Comparison of ENCODE assay signal across 12 cellular contexts in the genomic region with DNA sequence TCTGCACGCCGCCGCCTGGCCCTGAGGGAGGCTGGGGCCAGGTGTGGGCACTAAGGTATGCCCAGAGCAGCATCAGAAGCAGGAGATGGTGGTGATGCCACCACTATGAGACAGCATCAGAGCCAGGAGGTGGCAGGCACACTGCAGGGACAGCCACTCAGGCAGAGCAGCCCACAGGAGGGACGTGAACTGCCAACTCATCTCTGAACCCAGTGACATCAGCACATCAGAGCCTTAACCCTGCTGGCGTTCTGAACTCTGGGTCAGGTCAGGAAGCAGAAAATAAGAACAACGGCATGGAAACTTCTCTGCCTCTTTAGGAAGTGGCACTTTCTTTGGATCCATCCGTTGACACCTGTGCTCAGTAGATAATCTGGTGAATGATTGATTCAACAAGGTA. TPM values are rescaled to one million over a fixed set of nuclear protein-coding genes. Genes with fewer than 3 reads are reported as not detected.
DNase-seq lines count a peak whose midpoint lies in the region; ATAC-seq, FAIRE-seq and TF ChIP-seq lines count a peak whose summit lies in the region.
"Had no signal": no experiment of that assay in that cellular context is flagged by ENCODE, and none has a peak within 500 bp of the region (broad histone marks: within the 10 kb centered on the region; RNA-seq: fewer than 3 reads in every experiment).

No MANE protein-coding gene starts in this region.

- peak overlapping the region in 1 of 11 experiments; percentile 52; a peak in 1 of 22 replicates for H3K27ac ChIP-seq in BLaER1 treated with 17β-estradiol and CSF1 and Interleukin-3, amounts not matched to agents 10 nM and 100 nM
- H3K27ac ChIP-seq in GM12878 (ENCODE audit: control insufficient read depth, insufficient read depth) (no peak overlapping the region), breast epithelium (no peak overlapping the region), hepatocyte (no peak overlapping the region)
- H3K27ac ChIP-seq: heart right ventricle had no signal

- TF ChIP-seq POLR2A in GM12891 (IDR thresholded peaks at IDR 0.05; ENCODE audit: low read depth, low read length) (no peak), GM12878 (IDR thresholded peaks at IDR 0.05; ENCODE audit: low read depth, low read length) (no peak), breast epithelium (IDR thresholded peaks at IDR 0.05) (no peak), H54 (IDR thresholded peaks at IDR 0.05; ENCODE audit: low read depth, low read length) (no peak)

- peaks cover 7 to 35% (median 24%) of the 10 kb centered on the region in 10 experiments; a peak in 18 of 20 replicates for H3K4me1 ChIP-seq in BLaER1 treated with 17β-estradiol and CSF1 and Interleukin-3, amounts not matched to agents 10 nM and 100 nM
- H3K4me1 ChIP-seq in GM12878 (ENCODE audit: control insufficient read depth, insufficient read depth, low read length) (peaks cover 5% of the 10 kb centered on the region), breast epithelium (no peaks in the 10 kb centered on the region), hepatocyte (ENCODE audit: insufficient read depth) (no peaks in the 10 kb centered on the region)
- H3K4me1 ChIP-seq: heart right ventricle had no signal

- SMC1A ChIA-PET in GM12878 (lab: Charles Lee; ENCODE audit: uncharacterized antibody, unreplicated experiment) = no interaction called here

- H3K9ac ChIP-seq in BLaER1 treated with 17β-estradiol and CSF1 and Interleukin-3, amounts not matched to agents 10 nM and 100 nM = peak overlapping the region in 2 of 11 experiments; percentile 0 to 13; a peak in 1 of 22 replicates
- H3K9ac ChIP-seq in GM12878 (ENCODE audit: control insufficient read depth, insufficient read depth, low read length) = no peak overlapping the region

- H3K4me2 ChIP-seq in BLaER1 treated with 17β-estradiol and CSF1 and Interleukin-3, amounts not matched to agents 10 nM and 100 nM = peak overlapping the region in 7 of 11 experiments; percentile 3 to 25 (median 14); a peak in 10 of 22 replicates
- H3K4me2 ChIP-seq in GM12878 (ENCODE audit: control insufficient read depth, insufficient read depth) (peak overlapping the region; percentile 4; the same call in 1 of the 2 replicates), hepatocyte (no peak overlapping the region)

- FAIRE-seq in GM12891 (lab: Jason Lieb, UNC) (peak; percentile 83), RCC 7860 (lab: Jason Lieb, UNC) (no peak), GM12878 (lab: Jason Lieb, UNC) (no peak), H54 (lab: Jason Lieb, UNC) (no peak)

- H3K9me3 ChIP-seq in BLaER1 treated with 17β-estradiol and CSF1 and Interleukin-3, amounts not matched to agents 10 nM and 100 nM (replicated peaks in 1 of 11) = no peaks in the 10 kb centered on the region
- no peaks in the 10 kb centered on the region for H3K9me3 ChIP-seq in GM12878 (replicated peaks; ENCODE audit: control insufficient read depth, insufficient read depth, low read length)
- no peaks in the 10 kb centered on the region for H3K9me3 ChIP-seq in breast epithelium
- no peaks in the 10 kb centered on the region for H3K9me3 ChIP-seq in hepatocyte (ENCODE audit: low read depth)
- H3K9me3 ChIP-seq: heart right ventricle had no signal

- H3K79me2 ChIP-seq in GM12878 (ENCODE audit: control insufficient read depth, insufficient read depth, low read length) = no peaks in the 10 kb centered on the region
- no peaks in the 10 kb centered on the region for H3K79me2 ChIP-seq in hepatocyte

- no peaks in the 10 kb centered on the region for H3K36me3 ChIP-seq in BLaER1 treated with 17β-estradiol and CSF1 and Interleukin-3, amounts not matched to agents 10 nM and 100 nM
- no peaks in the 10 kb centered on the region for H3K36me3 ChIP-seq in GM12878 (ENCODE audit: control insufficient read depth in 2 of 2, insufficient read depth in 2 of 2, low read length in 1 of 2)
- H3K36me3 ChIP-seq in breast epithelium = no peaks in the 10 kb centered on the region
- H3K36me3 ChIP-seq in hepatocyte (replicated peaks; ENCODE audit: insufficient read depth, low read depth) = no peaks in the 10 kb centered on the region
- H3K36me3 ChIP-seq: heart right ventricle had no signal

- peak; percentile 100 for ATAC-seq in GM12878
- ATAC-seq: effector memory CD8-positive, alpha-beta T cell; heart right ventricle had no signal

- H3K4me3 ChIP-seq in BLaER1 treated with 17β-estradiol and CSF1 and Interleukin-3, amounts not matched to agents 10 nM and 100 nM = no peak overlapping the region
- no peak overlapping the region for H3K4me3 ChIP-seq in GM12878
- H3K4me3 ChIP-seq in breast epithelium = no peak overlapping the region
- no peak overlapping the region for H3K4me3 ChIP-seq in hepatocyte
- H3K4me3 ChIP-seq: heart right ventricle had no signal

- in situ Hi-C loops in GM12878 (cut with MboI) = no loop called here

- peak; percentile 36; the same call in 1 of the 2 replicates for TF ChIP-seq RAD21 in GM12878 (IDR thresholded peaks at IDR 0.05; ENCODE audit: insufficient read depth, low read depth, low read length)

- DNase-seq in GM12891 (ENCODE audit: insufficient read length, low spot score) (peak; percentile 38), RCC 7860 (ENCODE audit: low spot score) (peak; percentile 8), GM12878 (ENCODE audit: low read depth, low spot score) (no peak), breast epithelium (ENCODE audit: low spot score in 2 of 2) (no peak), hepatocyte (ENCODE audit: low spot score) (no peak), DMS153 (lab: John Stamatoyannopoulos, UW) (no peak), H54 (ENCODE audit: insufficient read length, low spot score) (no peak)
- DNase-seq: Calu3; effector memory CD8-positive, alpha-beta T cell; heart right ventricle had no signal

- no peaks in the 10 kb centered on the region for H3K9me2 ChIP-seq in hepatocyte (replicated peaks; ENCODE audit: insufficient read depth)

- POLR2A ChIA-PET in GM12878 (lab: Charles Lee) = no interaction called here

- intact Hi-C loops in GM12878 (cut with micrococcal nuclease; ENCODE audit: unreplicated experiment) (no loop called here), breast epithelium (cut with DNase I; ENCODE audit: low total_unique reads) (loop anchor here (10.0 kb wide), 1 partner anchor 194 kb away; no protein-coding TSS in a partner anchor)

- RAD21 ChIA-PET in GM12878 (lab: Charles Lee; ENCODE audit: unreplicated experiment) = interaction anchor here (1.1 kb wide), 1 partner anchor 65 kb away, joined by 3 read pairs; no protein-coding TSS in a partner anchor

- H4K20me1 ChIP-seq in BLaER1 treated with 17β-estradiol and CSF1 and Interleukin-3, amounts not matched to agents 10 nM and 100 nM = no peaks in the 10 kb centered on the region; a peak in 1 of 22 replicates
- H4K20me1 ChIP-seq in GM12878 (ENCODE audit: control insufficient read depth, insufficient read depth) (no peaks in the 10 kb centered on the region), hepatocyte (ENCODE audit: insufficient read depth, poor library complexity, severe bottlenecking) (no peaks in the 10 kb centered on the region)

- TF ChIP-seq EP300 in GM12878 (IDR thresholded peaks at IDR 0.05; ENCODE audit: borderline replicate concordance in 1 of 2, control insufficient read depth in 1 of 2, low read depth in 2 of 2, low read length in 2 of 2) = no peak

- H2AFZ ChIP-seq in GM12878 (ENCODE audit: control insufficient read depth, low read depth, low read length) (peak overlapping the region; percentile 58), hepatocyte (no peak overlapping the region)

- no TSS peak for BruUV-seq in GM12878 (replicated peaks; lab: Mats Ljungman, UMichigan)

- peaks cover 0 to 35% (median 4%) of the 10 kb centered on the region in 11 experiments; a peak in 9 of 22 replicates for H3K27me3 ChIP-seq in BLaER1 treated with 17β-estradiol and CSF1 and Interleukin-3, amounts not matched to agents 10 nM and 100 nM
- H3K27me3 ChIP-seq in GM12878 (replicated peaks in 1 of 2; ENCODE audit: control insufficient read depth in 2 of 2, insufficient read depth in 2 of 2, low read length in 1 of 2) = peaks cover 0 to 2% of the 10 kb centered on the region in 2 experiments; a peak in 2 of 4 replicates
- H3K27me3 ChIP-seq in breast epithelium = peaks cover 0 to 7% of the 10 kb centered on the region in 2 donors
- peaks cover 29% of the 10 kb centered on the region for H3K27me3 ChIP-seq in hepatocyte

- 6% methylated on average over 7 of the region's 7 CpGs for WGBS in GM12878 (ENCODE audit: insufficient coverage, insufficient replicate concordance, low lambda C conversion rate, missing lambda C conversion rate)
- WGBS in hepatocyte (ENCODE audit: low lambda C conversion rate, missing lambda C conversion rate) = 68% methylated on average over 7 of the region's 7 CpGs

- TF ChIP-seq CTCF in GM12878 (IDR thresholded peaks at IDR 0.05 in 2 of 3, conservative IDR thresholded peaks at IDR 0.05 in 1 of 3; ENCODE audit: control insufficient read depth in 2 of 3, extremely low read depth in 1 of 3, insufficient read depth in 1 of 3, low read depth in 3 of 3, low read length in 3 of 3) (peak in 1 of 3 experiments; percentile 50; a peak in 2 of 6 replicates), breast epithelium (IDR thresholded peaks at IDR 0.05) (no peak), hepatocyte (IDR thresholded peaks at IDR 0.05; ENCODE audit: poor library complexity) (no peak)

- CTCF ChIA-PET in GM12878 (lab: Yijun Ruan, JAX) = interaction anchor here (1.0 to 1.3 kb wide), 2 partner anchors 186 to 187 kb away, joined by 3 read pairs; no protein-coding TSS in a partner anchor

RNA-seq across cellular contexts. Expression of gene IFT27, which starts 14.7 kb away (rescaled TPM):
- polyA plus RNA-seq in GM12891 (2012; ENCODE audit: low read depth, missing spikeins) = 16.6 TPM
- total RNA-seq in GM12878 (2013; cell fraction: nucleolus; rRNA removed) = 4.1 and 6.3 TPM in 2 replicates
- total RNA-seq in GM12878 (2014; rRNA removed) (12.0 and 12.1 TPM in 2 replicates), GM12878 (2014; rRNA removed; fragmentation: Illumina TruSeq; extraction: Trizol) (8.4 and 9.5 TPM in 2 replicates), GM12878 (2021) (18.5 and 18.8 TPM in 2 replicates), breast epithelium (10 to 100 TPM; 19.0 to 23.7 (median 20.6) TPM), hepatocyte (13.7 and 15.3 TPM in 2 replicates)
- polyA plus RNA-seq in GM12878 (2011; ENCODE audit: low read depth) = 8.2 TPM
- polyA plus RNA-seq in GM12878 (2011; rRNA removed) (1.9 and 2.7 TPM in 2 replicates), GM12878 (2014; fragmentation: Illumina TruSeq; extraction: Trizol) (3.7 and 7.1 TPM in 2 replicates), GM12878 (2014; fragmentation: Nextera tagmentation; extraction: Ambion mirVana) (1 to 10 TPM; 2.7 to 3.0 TPM), GM12878 (2014; rRNA removed) (15.3 and 18.0 TPM in 2 replicates), GM12878 (2016; fragmentation: Nextera tagmentation; extraction: Ambion mirVana) (10 to 100 TPM; 26.2 to 32.5 TPM), hepatocyte (25.3 and 36.4 TPM in 2 replicates)
- polyA plus RNA-seq in GM12878 (2011; cell fraction: cytosol; rRNA removed) = 1.6 and 2.1 TPM in 2 replicates
- polyA plus RNA-seq in GM12878 (2011; cell fraction: nucleus; rRNA removed) = 5.4 and 8.9 TPM in 2 replicates
- polyA plus RNA-seq in GM12878 (2012) = 11.7 and 12.2 TPM in 2 replicates
- polyA minus RNA-seq in GM12878 (2011; rRNA and poly(A)+ RNA removed) = 0.88 and 1.3 TPM in 2 replicates
- 0.53 and 1.4 TPM in 2 replicates for polyA minus RNA-seq in GM12878 (2011; cell fraction: cytosol; rRNA and poly(A)+ RNA removed)
- polyA minus RNA-seq in GM12878 (2011; cell fraction: nucleus; rRNA and poly(A)+ RNA removed) = 1.5 and 1.6 TPM in 2 replicates

RNA-seq across cellular contexts. Expression of gene PVALB, which starts 26.2 kb away (rescaled TPM):
- not detected for polyA plus RNA-seq in GM12891 (2012; ENCODE audit: low read depth, missing spikeins)
- total RNA-seq in GM12878 (2013; cell fraction: nucleolus; rRNA removed) = not detected in 2 replicates
- not detected in 2 replicates for total RNA-seq in GM12878 (2014; rRNA removed)
- total RNA-seq in GM12878 (2014; rRNA removed; fragmentation: Illumina TruSeq; extraction: Trizol) = not detected in 2 replicates
- not detected in 2 replicates for total RNA-seq in GM12878 (2021)
- polyA plus RNA-seq in GM12878 (2011; ENCODE audit: low read depth) = not detected
- not detected in 2 replicates for polyA plus RNA-seq in GM12878 (2011; rRNA removed)
- not detected in 2 replicates for polyA plus RNA-seq in GM12878 (2011; cell fraction: cytosol; rRNA removed)
- polyA plus RNA-seq in GM12878 (2011; cell fraction: nucleus; rRNA removed) = not detected in 2 replicates
- not detected in 2 replicates for polyA plus RNA-seq in GM12878 (2012)
- not detected in 2 replicates for polyA plus RNA-seq in GM12878 (2014; fragmentation: Illumina TruSeq; extraction: Trizol)
- polyA plus RNA-seq in GM12878 (2014; fragmentation: Nextera tagmentation; extraction: Ambion mirVana) = not detected
- not detected in 2 replicates for polyA plus RNA-seq in GM12878 (2014; rRNA removed)
- not detected for polyA plus RNA-seq in GM12878 (2016; fragmentation: Nextera tagmentation; extraction: Ambion mirVana)
- not detected in 2 replicates for polyA minus RNA-seq in GM12878 (2011; rRNA and poly(A)+ RNA removed)
- not detected in 2 replicates for polyA minus RNA-seq in GM12878 (2011; cell fraction: cytosol; rRNA and poly(A)+ RNA removed)
- not detected in 2 replicates for polyA minus RNA-seq in GM12878 (2011; cell fraction: nucleus; rRNA and poly(A)+ RNA removed)
- total RNA-seq in breast epithelium = 1 to 10 TPM in 1 of 3 donors, not detected in 2; 1.8 TPM
- not detected in 2 replicates for total RNA-seq in hepatocyte
- 0.30 TPM in 1 of 2 replicates, not detected in the other for polyA plus RNA-seq in hepatocyte
- total RNA-seq: Calu3, heart right ventricle, pulmonary artery endothelial cell had no signal
- polyA plus RNA-seq: heart right ventricle had no signal

Comparison
In these comparisons a context has a peak if more than half of its experiments do, and no peak if none do; other contexts are left out.
1. DNase-seq: peak in GM12891 (single experiment) and RCC 7860 (single experiment); none in GM12878 (single experiment), breast epithelium (0 of 2), hepatocyte (single experiment), DMS153 (single experiment) and H54 (single experiment).